ENCODE assay signal across 1 cellular context in genomic region chr2:86440631-86441391, GRCh38.
TF ChIP-seq lines count a peak whose summit lies in the region.

TSS of gene KDM3A (plus strand) at chr2:86441371. CDS start at chr2:86442048, 677 bp downstream.

TF ChIP-seq in GM12878, 131 proteins besides CTCF, POLR2A, EP300 and RAD21 (continued from another document and continues in another):
- TF ChIP-seq ELK1 (IDR thresholded peaks at IDR 0.05; ENCODE audit: low read depth, low read length) = no peak
- TF ChIP-seq CBFB (IDR thresholded peaks at IDR 0.05; ENCODE audit: low read depth) = peak; percentile 89
- peak; percentile 91 for TF ChIP-seq TARDBP (IDR thresholded peaks at IDR 0.05; ENCODE audit: borderline replicate concordance)
- TF ChIP-seq NR2F1 (conservative IDR thresholded peaks at IDR 0.05) = peak; percentile 87
- TF ChIP-seq EZH2 (IDR thresholded peaks at IDR 0.05; ENCODE audit: borderline replicate concordance, control insufficient read depth, low read depth, low read length) = no peak
- no peak for TF ChIP-seq YBX1 (IDR thresholded peaks at IDR 0.05)
- peak; percentile 89 for TF ChIP-seq EED (IDR thresholded peaks at IDR 0.05; ENCODE audit: low read depth)
- TF ChIP-seq SIX5 (IDR thresholded peaks at IDR 0.05; ENCODE audit: low read depth, low read length, severe bottlenecking) = peak; percentile 5
- TF ChIP-seq STAT1 (conservative IDR thresholded peaks at IDR 0.05) = peak; percentile 87; the same call in 1 of the 2 replicates
- TF ChIP-seq MTA2 (IDR thresholded peaks at IDR 0.05; ENCODE audit: low read depth) = peak; percentile 89
- TF ChIP-seq HCFC1 (IDR thresholded peaks at IDR 0.05; ENCODE audit: low read length) = peak; percentile 40
- peak; percentile 86 for TF ChIP-seq E2F8 (IDR thresholded peaks at IDR 0.05; ENCODE audit: low read depth, partially characterized antibody)
- TF ChIP-seq HSF1 (IDR thresholded peaks at IDR 0.05; ENCODE audit: low read depth, low read length) = no peak
- TF ChIP-seq CHD4 (IDR thresholded peaks at IDR 0.05) = no peak
- peak; percentile 84 to 91 for TF ChIP-seq BHLHE40 (IDR thresholded peaks at IDR 0.05; ENCODE audit: borderline replicate concordance in 1 of 2, low read depth in 2 of 2, low read length in 1 of 2)
- TF ChIP-seq CREM (IDR thresholded peaks at IDR 0.05; ENCODE audit: low read depth) = peak; percentile 73
- TF ChIP-seq HDAC2 (IDR thresholded peaks at IDR 0.05) = peak; percentile 97; the same call in 1 of the 2 replicates
- TF ChIP-seq MYB (IDR thresholded peaks at IDR 0.05; ENCODE audit: borderline replicate concordance, low read depth, low read length) = 0 out of 2 replicates have a peak, but pooled peaks have one; percentile 28
- no peak; the same call in 1 of the 2 replicates for TF ChIP-seq SIN3A (IDR thresholded peaks at IDR 0.05; ENCODE audit: low read depth, low read length)
- TF ChIP-seq CBX5 (IDR thresholded peaks at IDR 0.05; ENCODE audit: low read depth) = peak; percentile 94; the same call in 1 of the 2 replicates
- TF ChIP-seq TBL1XR1 (IDR thresholded peaks at IDR 0.05; ENCODE audit: low read depth, low read length) = no peak; the same call in 1 of the 2 replicates
- TF ChIP-seq SPI1 (IDR thresholded peaks at IDR 0.05; ENCODE audit: borderline replicate concordance, insufficient read depth, low read depth, low read length) = no peak
- peak; percentile 89 for TF ChIP-seq RAD51 (IDR thresholded peaks at IDR 0.05)
- no peak for TF ChIP-seq BCLAF1 (IDR thresholded peaks at IDR 0.05)
- no peak; the same call in 1 of the 2 replicates for TF ChIP-seq PRDM15 (CRISPR knock-in tag; IDR thresholded peaks at IDR 0.05)
- TF ChIP-seq GATAD2B (conservative IDR thresholded peaks at IDR 0.05; ENCODE audit: low read depth) = peak; percentile 78
- peak; percentile 100 for TF ChIP-seq NBN (IDR thresholded peaks at IDR 0.05)
- peak; percentile 98 for TF ChIP-seq RELB (IDR thresholded peaks at IDR 0.05; ENCODE audit: low read depth)
- TF ChIP-seq IKZF2 (IDR thresholded peaks at IDR 0.05) = peak; percentile 99
- TF ChIP-seq MTA3 (IDR thresholded peaks at IDR 0.05; ENCODE audit: borderline replicate concordance, low read length) = no peak
- peak; percentile 38; the same call in 1 of the 2 replicates for TF ChIP-seq ZSCAN29 (IDR thresholded peaks at IDR 0.05)
- no peak; the same call in 1 of the 2 replicates for TF ChIP-seq PKNOX1 (IDR thresholded peaks at IDR 0.05)
- peak; percentile 83; the same call in 1 of the 2 replicates for TF ChIP-seq TAF1 (IDR thresholded peaks at IDR 0.05; ENCODE audit: borderline replicate concordance, low read depth, low read length)
- TF ChIP-seq POLR2AphosphoS5 (IDR thresholded peaks at IDR 0.05; ENCODE audit: low read length) = no peak; the same call in 1 of the 2 replicates
- TF ChIP-seq JUND (IDR thresholded peaks at IDR 0.05; ENCODE audit: low read depth, low read length) = 0 out of 2 replicates have a peak, but pooled peaks have one; percentile 16
- peak; percentile 39 for TF ChIP-seq PBX3 (IDR thresholded peaks at IDR 0.05; ENCODE audit: insufficient replicate concordance, low read depth, low read length)
- no peak for TF ChIP-seq REST (IDR thresholded peaks at IDR 0.05; ENCODE audit: low read depth, low read length)
- no peak for TF ChIP-seq ZNF24 (IDR thresholded peaks at IDR 0.05)
- peak; percentile 99; the same call in 1 of the 2 replicates for TF ChIP-seq ZNF207 (IDR thresholded peaks at IDR 0.05; ENCODE audit: borderline replicate concordance)
- no peak for TF ChIP-seq BACH1 (IDR thresholded peaks at IDR 0.05; ENCODE audit: borderline replicate concordance)
